In genomic region chr15:81106560-81106959, GRCh38 we compare ENCODE assay signal across 8 cellular contexts. TPM values are rescaled to one million over a fixed set of nuclear protein-coding genes. Genes with fewer than 3 reads are reported as not detected.
DNase-seq lines count a peak whose midpoint lies in the region; ATAC-seq lines count a peak whose summit lies in the region.

No MANE protein-coding gene starts in this region.

- no peaks in the 10 kb centered on the region for H3K36me3 Mint-ChIP-seq in activated naive CD4-positive, alpha-beta T cell treated with anti-CD3 and anti-CD28 coated beads, Interleukin-2, amount 10 ng/mL, durations not matched to agents 7 days and 5 days

- no peak for ATAC-seq in HG03342 (IDR thresholded peaks at IDR 0.05; ENCODE audit: unreplicated experiment)
- no peak for ATAC-seq in GM19467 (IDR thresholded peaks at IDR 0.05; ENCODE audit: unreplicated experiment)

- no peak overlapping the region for H3K27ac Mint-ChIP-seq in activated naive CD4-positive, alpha-beta T cell treated with anti-CD3 and anti-CD28 coated beads, Interleukin-2, amount 10 ng/mL, durations not matched to agents 7 days and 5 days

- CTCF ChIA-PET in activated naive CD4-positive, alpha-beta T cell treated with anti-CD3 and anti-CD28 coated beads, Interleukin-2, amount 10 ng/mL, durations not matched to agents 7 days and 5 days (lab: Charles Lee): interaction anchor here (0.8 to 11.5 kb wide), 20 partner anchors 8 to 650 kb away, joined by 3 to 220 read pairs (median 4); no protein-coding TSS in a partner anchor

- no peak overlapping the region for H3K4me3 Mint-ChIP-seq in activated naive CD4-positive, alpha-beta T cell treated with anti-CD3 and anti-CD28 coated beads, Interleukin-2, amount 10 ng/mL, durations not matched to agents 7 days and 5 days

- intact Hi-C loops in head of caudate nucleus (cut with DNase I): no loop called here

- H3K4me1 Mint-ChIP-seq in activated naive CD4-positive, alpha-beta T cell treated with anti-CD3 and anti-CD28 coated beads, Interleukin-2, amount 10 ng/mL, durations not matched to agents 7 days and 5 days: peaks cover 3% of the 10 kb centered on the region

- peak; percentile 39 for DNase-seq in ELF-1 (ENCODE audit: low read depth, low spot score)
- DNase-seq in HuH-7 (ENCODE audit: low spot score): peak; percentile 52
- DNase-seq in OCI-M1 (lab: John Stamatoyannopoulos, UW): peak; percentile 83
- DNase-seq in activated naive CD4-positive, alpha-beta T cell treated with anti-CD3 and anti-CD28 coated beads, Interleukin-2, amount 10 ng/mL, durations not matched to agents 7 days and 5 days: peak; percentile 57
- DNase-seq in head of caudate nucleus: peak in 37 of 42 donors; percentile 20 to 81 (median 56)
- peak; percentile 26 for DNase-seq in pulmonary artery endothelial cell (ENCODE audit: low read depth, low spot score)

- no peaks in the 10 kb centered on the region for H3K9me3 Mint-ChIP-seq in activated naive CD4-positive, alpha-beta T cell treated with anti-CD3 and anti-CD28 coated beads, Interleukin-2, amount 10 ng/mL, durations not matched to agents 7 days and 5 days

- peaks cover 63% of the 10 kb centered on the region for H3K27me3 Mint-ChIP-seq in activated naive CD4-positive, alpha-beta T cell treated with anti-CD3 and anti-CD28 coated beads, Interleukin-2, amount 10 ng/mL, durations not matched to agents 7 days and 5 days

RNA-seq across cellular contexts. Expression of gene CFAP161, which starts 27.5 kb away (rescaled TPM):
- total RNA-seq in pulmonary artery endothelial cell: 0.26 and 0.78 TPM in 2 replicates

Comparison
In these comparisons a context has a peak if more than half of its experiments do, and no peak if none do; other contexts are left out.
1. DNase-seq: peak in every context shown above with its lines; median percentile 83 in OCI-M1; 57 in activated naive CD4-positive, alpha-beta T cell treated with anti-CD3 and anti-CD28 coated beads, Interleukin-2, amount 10 ng/mL, durations not matched to agents 7 days and 5 days; 56 in head of caudate nucleus; 52 in HuH-7; 39 in ELF-1; 26 in pulmonary artery endothelial cell.